Comparison of ENCODE assay signal across 14 cellular contexts in the genomic region with DNA sequence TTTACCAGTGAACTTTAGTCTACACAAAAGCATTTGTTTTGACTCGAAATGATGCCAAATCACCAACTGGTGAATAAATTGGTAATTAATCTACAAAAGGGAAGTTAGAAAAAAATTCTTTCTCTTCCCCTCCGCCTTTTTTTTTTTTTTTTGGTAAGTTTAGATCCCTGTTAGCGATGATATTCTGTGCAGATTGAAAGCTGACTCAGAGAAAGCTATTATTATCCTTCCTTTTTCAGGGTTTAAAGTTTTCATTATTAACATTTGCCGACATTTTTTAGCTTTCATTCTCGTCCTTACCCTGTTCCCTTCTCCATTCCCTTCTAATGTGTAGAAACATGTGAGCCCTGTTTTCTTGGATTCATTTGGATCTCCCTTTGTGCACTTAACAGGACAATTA. TPM values are rescaled to one million over a fixed set of nuclear protein-coding genes. Genes with fewer than 3 reads are reported as not detected.
A peak's percentile ranks its signal among the peaks of the same experiment; 100 is the strongest.
DNase-seq lines count a peak whose midpoint lies in the region; ATAC-seq, FAIRE-seq and TF ChIP-seq lines count a peak whose summit lies in the region.
"Had no signal": no experiment of that assay in that cellular context is flagged by ENCODE, and none has a peak within 500 bp of the region (broad histone marks: within the 10 kb centered on the region; RNA-seq: fewer than 3 reads in every experiment).

No MANE protein-coding gene starts in this region.

- H3K36me3 Mint-ChIP-seq in activated naive CD4-positive, alpha-beta T cell treated with anti-CD3 and anti-CD28 coated beads for 36 hours (ENCODE audit: low read depth) = peaks cover 2% of the 10 kb centered on the region
- no peaks in the 10 kb centered on the region for H3K36me3 Mint-ChIP-seq in activated T-cell treated with anti-CD3 and anti-CD28 coated beads, Interleukin-2, amount 50 U/mL, for 24 hours (ENCODE audit: low read depth)

- H4K91ac ChIP-seq in mesenchymal stem cell (ENCODE audit: low read length) = no peak overlapping the region

- H3K36me3 ChIP-seq in ACC112 (ENCODE audit: insufficient read depth, low read length) (no peaks in the 10 kb centered on the region), mesenchymal stem cell (ENCODE audit: control insufficient read depth in 1 of 2, insufficient read depth in 2 of 2, low read depth in 1 of 2, low read length in 2 of 2) (no peaks in the 10 kb centered on the region)
- H3K36me3 ChIP-seq: WERI-Rb-1 had no signal

- FAIRE-seq in GM12891 (lab: Jason Lieb, UNC) = peak; percentile 31

- H2AK5ac ChIP-seq in mesenchymal stem cell (ENCODE audit: low read length, severe bottlenecking) = no peak overlapping the region

- no peak for DNase-seq in GM12891 (ENCODE audit: insufficient read length, low spot score)
- DNase-seq in mesenchymal stem cell = no peak
- no peak for DNase-seq in activated naive CD4-positive, alpha-beta T cell treated with anti-CD3 and anti-CD28 coated beads for 36 hours
- DNase-seq in GDM1 (lab: John Stamatoyannopoulos, UW) = no peak
- no peak for DNase-seq in lower leg skin (ENCODE audit: low spot score in 2 of 2)
- no peak for DNase-seq in activated T-cell treated with anti-CD3 and anti-CD28 coated beads, Interleukin-2, amount 50 U/mL, for 24 hours
- DNase-seq: activated T-cell treated with anti-CD3 and anti-CD28 coated beads for 4 hours, body of pancreas, COR-L47, RPMI8226, WERI-Rb-1 had no signal

- TF ChIP-seq CTCF in lower leg skin (IDR thresholded peaks at IDR 0.05) = no peak

- CTCF ChIA-PET in activated naive CD4-positive, alpha-beta T cell treated with anti-CD3 and anti-CD28 coated beads for 36 hours (lab: Charles Lee) = interaction anchor here (0.9 to 2.4 kb wide), 5 partner anchors 11 to 96 kb away, joined by 3 to 10 read pairs (median 4); no protein-coding TSS in a partner anchor

- H3K4me3 Mint-ChIP-seq in activated naive CD4-positive, alpha-beta T cell treated with anti-CD3 and anti-CD28 coated beads for 36 hours = no peak overlapping the region
- no peak overlapping the region for H3K4me3 Mint-ChIP-seq in activated T-cell treated with anti-CD3 and anti-CD28 coated beads, Interleukin-2, amount 50 U/mL, for 24 hours

- no peak overlapping the region for H3K4me2 ChIP-seq in mesenchymal stem cell (ENCODE audit: low read length, poor library complexity, severe bottlenecking)

- no peaks in the 10 kb centered on the region for H3K9me3 Mint-ChIP-seq in activated naive CD4-positive, alpha-beta T cell treated with anti-CD3 and anti-CD28 coated beads for 36 hours
- H3K9me3 Mint-ChIP-seq in activated T-cell treated with anti-CD3 and anti-CD28 coated beads, Interleukin-2, amount 50 U/mL, for 24 hours = no peaks in the 10 kb centered on the region

- no peak overlapping the region for H2BK15ac ChIP-seq in mesenchymal stem cell (ENCODE audit: low read depth, poor library complexity, severe bottlenecking)

- peak overlapping the region; percentile 67 for H3K4me3 ChIP-seq in ACC112 (ENCODE audit: low read depth, low read length)
- peak overlapping the region in 1 of 2 experiments; percentile 34 for H3K4me3 ChIP-seq in mesenchymal stem cell (ENCODE audit: insufficient read depth in 1 of 2, low read depth in 1 of 2, low read length in 2 of 2)
- no peak overlapping the region for H3K4me3 ChIP-seq in lower leg skin (ENCODE audit: low read depth, poor library complexity, severe bottlenecking)
- H3K4me3 ChIP-seq: body of pancreas had no signal

- intact Hi-C loops in activated naive CD4-positive, alpha-beta T cell treated with anti-CD3 and anti-CD28 coated beads for 36 hours (cut with micrococcal nuclease) = loop anchor here (2.0 kb wide), 1 partner anchor 22 kb away; no protein-coding TSS in a partner anchor
- intact Hi-C loops in lower leg skin (cut with DNase I; ENCODE audit: low total_unique reads) = no loop called here

- no peaks in the 10 kb centered on the region for H3K79me1 ChIP-seq in mesenchymal stem cell (replicated peaks; ENCODE audit: low read length, poor library complexity, severe bottlenecking)

- H2BK120ac ChIP-seq in mesenchymal stem cell (ENCODE audit: low read depth, low read length) = no peak overlapping the region

- H3K4ac ChIP-seq in mesenchymal stem cell (ENCODE audit: low read depth in 1 of 2, low read length in 2 of 2) = no peak overlapping the region

- no peak overlapping the region for H2BK12ac ChIP-seq in mesenchymal stem cell (ENCODE audit: low read length in 2 of 2)

- peaks cover 31% of the 10 kb centered on the region for H3K4me1 Mint-ChIP-seq in activated naive CD4-positive, alpha-beta T cell treated with anti-CD3 and anti-CD28 coated beads for 36 hours (ENCODE audit: low read depth)
- H3K4me1 Mint-ChIP-seq in activated T-cell treated with anti-CD3 and anti-CD28 coated beads, Interleukin-2, amount 50 U/mL, for 24 hours (ENCODE audit: low read depth) = peaks cover 37% of the 10 kb centered on the region

- H3K27me3 ChIP-seq in ACC112 (ENCODE audit: insufficient read depth, low read length) (no peaks in the 10 kb centered on the region), mesenchymal stem cell (ENCODE audit: control insufficient read depth in 1 of 2, insufficient read depth in 1 of 2, low read length in 2 of 2) (no peaks in the 10 kb centered on the region)
- H3K27me3 ChIP-seq: body of pancreas had no signal

- no peak overlapping the region for H3K23ac ChIP-seq in mesenchymal stem cell (ENCODE audit: low read length in 2 of 2)

- no peak overlapping the region for H4K8ac ChIP-seq in mesenchymal stem cell (ENCODE audit: low read length)

- H3K79me2 ChIP-seq in ACC112 (ENCODE audit: control insufficient read depth, insufficient read depth, low read length, unreplicated experiment) = no peaks in the 10 kb centered on the region

- H3K27ac ChIP-seq in ACC112 (ENCODE audit: low read depth, low read length) (peak overlapping the region; percentile 93), mesenchymal stem cell (ENCODE audit: low read length, poor library complexity, severe bottlenecking) (no peak overlapping the region)
- H3K27ac ChIP-seq: epithelial cell of prostate, WERI-Rb-1 had no signal

- no peaks in the 10 kb centered on the region for H3K9me3 ChIP-seq in mesenchymal stem cell (ENCODE audit: control insufficient read depth, low read length)
- H3K9me3 ChIP-seq: body of pancreas had no signal

- TF ChIP-seq POLR2A in GM12891 (IDR thresholded peaks at IDR 0.05; ENCODE audit: low read depth, low read length) = no peak
- no peak for TF ChIP-seq POLR2A in lower leg skin (IDR thresholded peaks at IDR 0.05)

- peak overlapping the region in 1 of 2 experiments; percentile 43 for H3K18ac ChIP-seq in mesenchymal stem cell (ENCODE audit: low read depth in 1 of 2, low read length in 2 of 2)

- H2AFZ ChIP-seq in ACC112 (ENCODE audit: low read length, unreplicated experiment) (peak overlapping the region; percentile 58), mesenchymal stem cell (ENCODE audit: low read depth, low read length) (no peak overlapping the region)

- H3K27ac Mint-ChIP-seq in activated naive CD4-positive, alpha-beta T cell treated with anti-CD3 and anti-CD28 coated beads for 36 hours = no peak overlapping the region
- no peak overlapping the region for H3K27ac Mint-ChIP-seq in activated T-cell treated with anti-CD3 and anti-CD28 coated beads, Interleukin-2, amount 50 U/mL, for 24 hours

- H3K14ac ChIP-seq in mesenchymal stem cell (ENCODE audit: low read length in 2 of 2) = no peak overlapping the region

- peak; percentile 9; the same call in 2 of the 3 replicates for ATAC-seq in SK-N-SH treated with all-trans-retinoic acid at 6 μM for 48 hours
- ATAC-seq: body of pancreas had no signal

- H3K27me3 Mint-ChIP-seq in activated naive CD4-positive, alpha-beta T cell treated with anti-CD3 and anti-CD28 coated beads for 36 hours (ENCODE audit: low read depth) = no peaks in the 10 kb centered on the region
- no peaks in the 10 kb centered on the region for H3K27me3 Mint-ChIP-seq in activated T-cell treated with anti-CD3 and anti-CD28 coated beads, Interleukin-2, amount 50 U/mL, for 24 hours

- no peak overlapping the region for H2BK5ac ChIP-seq in mesenchymal stem cell (ENCODE audit: low read depth, low read length, poor library complexity, severe bottlenecking)

- WGBS in mesenchymal stem cell = 94% methylated on average over 2 of the region's 5 CpGs
- 38 to 42% methylated on average over 5 of the region's 5 CpGs for WGBS in lower leg skin, 2 donors

- peak overlapping the region; percentile 87 for H3K9ac ChIP-seq in mesenchymal stem cell (ENCODE audit: low read length)

- H3K4me1 ChIP-seq in ACC112 (ENCODE audit: control insufficient read depth, insufficient read depth, low read length, unreplicated experiment) (peaks cover 45% of the 10 kb centered on the region), mesenchymal stem cell (ENCODE audit: control insufficient read depth, insufficient read depth, low read depth, low read length) (no peaks in the 10 kb centered on the region)
- H3K4me1 ChIP-seq: body of pancreas had no signal

TF ChIP-seq in GM12891, 5 proteins besides CTCF, POLR2A, EP300 and RAD21:
- TF ChIP-seq SPI1 (IDR thresholded peaks at IDR 0.05; ENCODE audit: low read depth, low read length) (no peak), POLR2AphosphoS5 (IDR thresholded peaks at IDR 0.05; ENCODE audit: low read depth, low read length) (no peak)

TF ChIP-seq in SK-N-SH treated with all-trans-retinoic acid at 6 μM for 48 hours, 23 proteins besides CTCF, POLR2A, EP300 and RAD21 (continues in another document):
- no peak for TF ChIP-seq BACH2 (CRISPR knock-in tag; IDR thresholded peaks at IDR 0.05; ENCODE audit: borderline replicate concordance)
- TF ChIP-seq ZNF70 (CRISPR knock-in tag; IDR thresholded peaks at IDR 0.05) = no peak
- TF ChIP-seq TOX (CRISPR knock-in tag; IDR thresholded peaks at IDR 0.05; ENCODE audit: borderline replicate concordance) = no peak
- no peak for TF ChIP-seq GLIS3 (CRISPR knock-in tag; IDR thresholded peaks at IDR 0.05)
- no peak for TF ChIP-seq ZC3H10 (CRISPR knock-in tag; IDR thresholded peaks at IDR 0.05)
- no peak for TF ChIP-seq PPARA (CRISPR knock-in tag; IDR thresholded peaks at IDR 0.05; ENCODE audit: borderline replicate concordance)
- TF ChIP-seq ZFP3 (CRISPR knock-in tag; IDR thresholded peaks at IDR 0.05) = no peak
- no peak for TF ChIP-seq RARB (CRISPR knock-in tag; IDR thresholded peaks at IDR 0.05)

RNA-seq across cellular contexts. Expression of gene NUP160, which starts 16.8 kb away (rescaled TPM):
- polyA plus RNA-seq in GM12891 (2012; ENCODE audit: low read depth, missing spikeins) = 23.5 TPM
- 12.5 TPM for polyA plus RNA-seq in mesenchymal stem cell (2013, experiment 1 of 2)
- polyA plus RNA-seq in mesenchymal stem cell (2013, experiment 2 of 2) = 12.7 TPM
- total RNA-seq in activated naive CD4-positive, alpha-beta T cell treated with anti-CD3 and anti-CD28 coated beads for 36 hours = 10 to 100 TPM; 64.7 to 64.8 TPM
- total RNA-seq in lower leg skin = 10 to 100 TPM; 14.1 to 22.4 (median 18.9) TPM
